10 cellular contexts compared by ENCODE assay signal in genomic region chr18:69936191-69936558, GRCh38. TPM values are rescaled to one million over a fixed set of nuclear protein-coding genes. Genes with fewer than 3 reads are reported as not detected.
DNase-seq lines count a peak whose midpoint lies in the region; ATAC-seq and TF ChIP-seq lines count a peak whose summit lies in the region.
"Had no signal": no experiment of that assay in that cellular context is flagged by ENCODE, and none has a peak within 500 bp of the region (broad histone marks: within the 10 kb centered on the region; RNA-seq: fewer than 3 reads in every experiment).

No MANE protein-coding gene starts in this region.

- DNase-seq in activated naive CD4-positive, alpha-beta T cell treated with anti-CD3 and anti-CD28 coated beads for 36 hours, result peak; percentile 23
- no peak for DNase-seq in activated naive CD4-positive, alpha-beta T cell treated with Interleukin-2 at 50 U/mL for 16 hours
- DNase-seq in fibroblast of peridontal ligament (ENCODE audit: extremely low read depth) (peak; percentile 63), testis (peak; percentile 44), AG08395 (ENCODE audit: low spot score) (no peak)
- DNase-seq in central memory CD4-positive, alpha-beta T cell, result no peak
- DNase-seq: glutamatergic neuron had no signal

- 47 to 55% methylated on average over 4 of the region's 4 CpGs for WGBS in testis, 2 donors

- H3K4me1 ChIP-seq in testis, result no peaks in the 10 kb centered on the region
- H3K4me1 ChIP-seq: A549 had no signal

- no peaks in the 10 kb centered on the region for H3K9me3 ChIP-seq in testis
- H3K9me3 ChIP-seq: A549 had no signal

- H3K27me3 ChIP-seq in testis, result no peaks in the 10 kb centered on the region

- peak overlapping the region in 1 of 2 donors; percentile 56 for H3K27ac ChIP-seq in testis
- H3K27ac ChIP-seq: A549 had no signal

- peaks cover 31% of the 10 kb centered on the region for H3K36me3 Mint-ChIP-seq in activated naive CD4-positive, alpha-beta T cell treated with anti-CD3 and anti-CD28 coated beads for 36 hours (ENCODE audit: low read depth)

- peaks cover 11% of the 10 kb centered on the region for H3K9me3 Mint-ChIP-seq in activated naive CD4-positive, alpha-beta T cell treated with anti-CD3 and anti-CD28 coated beads for 36 hours

- no peak for TF ChIP-seq CTCF in testis (IDR thresholded peaks at IDR 0.05)

- TF ChIP-seq POLR2A in testis (IDR thresholded peaks at IDR 0.05), result no peak

- H3K36me3 ChIP-seq in testis (ENCODE audit: low read depth, missing control alignments), result no peaks in the 10 kb centered on the region

- no peak overlapping the region for H3K4me3 Mint-ChIP-seq in activated naive CD4-positive, alpha-beta T cell treated with anti-CD3 and anti-CD28 coated beads for 36 hours

- ATAC-seq in HG03066 (IDR thresholded peaks at IDR 0.05; ENCODE audit: low read depth, unreplicated experiment), result peak; percentile 33
- ATAC-seq in HG02798 (IDR thresholded peaks at IDR 0.05; ENCODE audit: poor library complexity, unreplicated experiment), result no peak
- ATAC-seq: A549 had no signal

- CTCF ChIA-PET in activated naive CD4-positive, alpha-beta T cell treated with anti-CD3 and anti-CD28 coated beads for 36 hours (lab: Charles Lee), result interaction anchor here (0.7 to 1.8 kb wide), 4 partner anchors 9 to 367 kb away, joined by 3 to 19 read pairs (median 10); no protein-coding TSS in a partner anchor

- no peak overlapping the region for H3K27ac Mint-ChIP-seq in activated naive CD4-positive, alpha-beta T cell treated with anti-CD3 and anti-CD28 coated beads for 36 hours

- H3K4me3 ChIP-seq in testis, result no peak overlapping the region
- H3K4me3 ChIP-seq: A549 had no signal

- intact Hi-C loops in activated naive CD4-positive, alpha-beta T cell treated with anti-CD3 and anti-CD28 coated beads for 36 hours (cut with micrococcal nuclease), result loop anchor here (5.0 kb wide), 2 partner anchors 204 to 271 kb away; partner anchors contain the start of gene RTTN
- intact Hi-C loops in testis (cut with DNase I; ENCODE audit: low total_unique reads), result no loop called here

- H3K27me3 Mint-ChIP-seq in activated naive CD4-positive, alpha-beta T cell treated with anti-CD3 and anti-CD28 coated beads for 36 hours (ENCODE audit: low read depth), result no peaks in the 10 kb centered on the region

- H3K4me1 Mint-ChIP-seq in activated naive CD4-positive, alpha-beta T cell treated with anti-CD3 and anti-CD28 coated beads for 36 hours (ENCODE audit: low read depth), result peaks cover 43% of the 10 kb centered on the region

RNA-seq across cellular contexts. Expression of gene CD226, which starts 11.5 kb away (rescaled TPM):
- 10 to 100 TPM; 19.4 to 19.9 TPM for total RNA-seq in activated naive CD4-positive, alpha-beta T cell treated with anti-CD3 and anti-CD28 coated beads for 36 hours
- 1 to 10 TPM; 2.6 to 3.0 TPM for total RNA-seq in testis
- polyA plus RNA-seq in testis (ENCODE audit: insufficient read depth, low read depth, low replicate concordance), result 2.9 TPM

Comparison
In these comparisons a context has a peak if more than half of its experiments do, and no peak if none do; other contexts are left out.
1. DNase-seq: peak in activated naive CD4-positive, alpha-beta T cell treated with anti-CD3 and anti-CD28 coated beads for 36 hours (single experiment), fibroblast of peridontal ligament (single experiment) and testis (single experiment); none in activated naive CD4-positive, alpha-beta T cell treated with Interleukin-2 at 50 U/mL for 16 hours (single experiment), central memory CD4-positive, alpha-beta T cell (single experiment) and AG08395 (single experiment).
2. RNA of gene CD226, which starts 11.5 kb away (total RNA-seq): 19.4 to 19.9 TPM in activated naive CD4-positive, alpha-beta T cell treated with anti-CD3 and anti-CD28 coated beads for 36 hours; 2.6 to 3.0 TPM in testis; every median in the first group is over 4 times any median in the second.